In the genomic region with DNA sequence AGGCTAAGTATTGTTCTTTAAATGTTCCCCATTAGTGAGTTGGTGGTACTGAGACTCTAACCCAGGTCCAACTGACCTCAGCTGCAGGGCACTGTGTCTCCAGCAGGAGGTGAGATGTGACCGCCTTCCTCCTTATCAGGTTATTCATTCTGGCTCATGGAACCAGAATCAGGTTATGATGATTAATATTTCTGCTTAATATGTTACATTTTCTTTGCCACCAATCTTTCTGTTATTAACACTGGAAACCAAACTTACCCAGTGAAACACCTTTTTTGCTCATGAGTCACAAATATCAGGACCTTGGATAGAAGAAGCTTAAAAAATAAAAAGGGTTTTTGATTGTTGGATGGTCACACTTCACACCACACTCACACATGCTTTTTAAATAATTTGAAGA, we compare ENCODE assay signal across 10 cellular contexts.
DNase-seq lines count a peak whose midpoint lies in the region; ATAC-seq, FAIRE-seq and TF ChIP-seq lines count a peak whose summit lies in the region.
"Had no signal": no experiment of that assay in that cellular context is flagged by ENCODE, and none has a peak within 500 bp of the region (broad histone marks: within the 10 kb centered on the region; RNA-seq: fewer than 3 reads in every experiment).

No MANE protein-coding gene starts in this region.

- H3K4me1 ChIP-seq in Panc1 (ENCODE audit: control insufficient read depth, insufficient read depth, low read length) = no peaks in the 10 kb centered on the region

- no peaks in the 10 kb centered on the region for H3K9me3 ChIP-seq in Panc1 (ENCODE audit: control insufficient read depth, insufficient read depth, low read depth, low read length)

- no TSS peak for BruUV-seq in Panc1 (replicated peaks; lab: Mats Ljungman, UMichigan)

- ATAC-seq in GM19395 (IDR thresholded peaks at IDR 0.05; ENCODE audit: unreplicated experiment) (peak; percentile 49), Panc1 (no peak), GM18520 (IDR thresholded peaks at IDR 0.05; ENCODE audit: unreplicated experiment) (no peak), GM21360 (IDR thresholded peaks at IDR 0.05; ENCODE audit: unreplicated experiment) (no peak)

- in situ Hi-C loops in Panc1 (cut with HindIII; ENCODE audit: low pct_unique_long_range_greater_than_20kb, low sequenced_read_pairs) = no loop called here

- intact Hi-C loops in Panc1 (cut with micrococcal nuclease; ENCODE audit: unreplicated experiment) = no loop called here

- CTCF ChIA-PET in Panc1 (lab: Charles Lee) = no interaction called here

- H3K27ac ChIP-seq in Panc1 (ENCODE audit: low read length) = no peak overlapping the region

- POLR2A ChIA-PET in Panc1 (lab: Charles Lee) = no interaction called here

- no peaks in the 10 kb centered on the region for H3K36me3 ChIP-seq in Panc1 (ENCODE audit: control insufficient read depth, insufficient read depth, low read length)

- peak; percentile 7 for TF ChIP-seq CTCF in D721Med (IDR thresholded peaks at IDR 0.05; ENCODE audit: insufficient read depth, missing control alignments)
- 0 out of 2 replicates have a peak, but pooled peaks have one; percentile 7 for TF ChIP-seq CTCF in Panc1 (IDR thresholded peaks at IDR 0.05)
- peak; percentile 10 for TF ChIP-seq CTCF in foreskin fibroblast (IDR thresholded peaks at IDR 0.05; ENCODE audit: low read depth, low read length)

- DNase-seq in D721Med (ENCODE audit: insufficient read length, low spot score) (no peak), Panc1 (ENCODE audit: low read depth, low spot score) (no peak), foreskin fibroblast (no peak), NCI-H2196 treated with DMSO at 0.1 percent for 48 hours (lab: John Stamatoyannopoulos, UW; ENCODE audit: unreplicated experiment) (no peak), cortex of kidney (lab: John Stamatoyannopoulos, UW) (no peak)
- DNase-seq: NCI-H2081, OCI-M1 had no signal

- FAIRE-seq in D721Med (lab: Jason Lieb, UNC) = no peak

- H3K4me3 ChIP-seq in Panc1 (ENCODE audit: low read depth in 2 of 2, low read length in 2 of 2) (no peak overlapping the region), foreskin fibroblast (ENCODE audit: low read depth in 1 of 2, low read length in 2 of 2) (no peak overlapping the region)

- H3K27me3 ChIP-seq in Panc1 (ENCODE audit: control insufficient read depth, insufficient read depth, low read length) = no peaks in the 10 kb centered on the region
